Comparison of ENCODE assay signal across 8 cellular contexts in the genomic region with DNA sequence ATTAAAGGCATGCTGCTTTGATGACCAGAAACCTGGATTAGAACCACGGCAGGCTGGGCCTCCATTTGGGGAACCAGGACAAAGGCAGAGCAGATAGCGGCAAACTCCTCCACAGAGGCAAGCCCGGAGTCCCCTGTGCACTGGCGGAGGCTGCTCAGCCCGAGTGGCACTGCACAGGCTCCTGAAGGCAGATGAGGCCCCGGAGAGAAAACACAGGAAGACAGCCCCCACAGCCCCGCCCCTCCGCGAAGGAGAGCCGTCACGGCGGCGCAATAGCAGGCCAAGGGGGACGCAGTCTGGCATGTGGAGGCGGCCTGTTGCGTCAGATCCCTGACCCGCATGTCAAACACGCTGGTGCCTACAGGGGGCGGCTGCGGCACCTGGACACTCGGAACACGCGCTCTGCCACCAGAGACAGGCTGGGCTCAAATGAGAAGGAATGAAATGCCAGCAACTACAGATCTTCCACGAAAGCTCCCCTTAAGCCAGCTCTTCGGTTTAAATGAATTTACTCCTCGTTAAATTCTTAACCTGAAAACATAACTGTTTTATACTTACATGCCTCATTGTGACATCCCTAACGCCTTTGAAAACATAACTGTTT.
A peak's percentile ranks its signal among the peaks of the same experiment; 100 is the strongest.
DNase-seq lines count a peak whose midpoint lies in the region; TF ChIP-seq lines count a peak whose summit lies in the region.

No MANE protein-coding gene starts in this region.

- POLR2A ChIA-PET in Caco-2 (lab: Charles Lee) = no interaction called here

- no peaks in the 10 kb centered on the region for H3K9me3 Mint-ChIP-seq in Caco-2 (ENCODE audit: unreplicated experiment)

- DNase-seq in Caco-2 (peak in 1 of 2 experiments; percentile 56), HUDEP-2 (lab: John Stamatoyannopoulos, UW; ENCODE audit: unreplicated experiment in 76 of 76) (peak in 57 of 76 experiments; percentile 6 to 92 (median 60)), cardiac fibroblast (ENCODE audit: low read depth in 2 of 2) (peak; percentile 90 to 96), inferior parietal cortex (ENCODE audit: extremely low spot score) (peak; percentile 51), NCI-H748 (lab: John Stamatoyannopoulos, UW; ENCODE audit: unreplicated experiment) (no peak), NCI-H446 treated with DMSO at 0.1 percent for 48 hours (lab: John Stamatoyannopoulos, UW) (no peak)
- DNase-seq in activated CD4-positive, CD25-positive, alpha-beta regulatory T cell treated with anti-CD3 and anti-CD28 coated beads, Interleukin-2, amount 50 U/mL, for 16 hours (ENCODE audit: low read depth, low spot score) = peak; percentile 30
- peak; percentile 38 to 76 (median 62) for DNase-seq in stimulated activated CD4-positive, alpha-beta T cell treated with anti-CD3 and anti-CD28 coated beads, Interleukin-12 subunit alpha, Interleukin-12 subunit beta, amount 100 ng/mL, for 48 hours (ENCODE audit: low read depth in 2 of 3, low spot score in 1 of 3)

- BruUV-seq in Caco-2 (replicated peaks; lab: Mats Ljungman, UMichigan) = no TSS peak

- no peaks in the 10 kb centered on the region for H3K27me3 ChIP-seq in Caco-2 (replicated peaks; ENCODE audit: control insufficient read depth, insufficient read depth, low read length)

- H3K9me3 ChIP-seq in Caco-2 = no peaks in the 10 kb centered on the region

- H3K4me1 ChIP-seq in Caco-2 = no peaks in the 10 kb centered on the region

- peaks cover 28% of the 10 kb centered on the region for H3K36me3 Mint-ChIP-seq in Caco-2 (ENCODE audit: insufficient read depth, unreplicated experiment)

- no peaks in the 10 kb centered on the region for H3K36me3 ChIP-seq in Caco-2 (ENCODE audit: control insufficient read depth, insufficient read depth, low read length)

- no peaks in the 10 kb centered on the region for H3K27me3 Mint-ChIP-seq in Caco-2 (ENCODE audit: insufficient read depth, unreplicated experiment)

- no peaks in the 10 kb centered on the region for H3K4me1 Mint-ChIP-seq in Caco-2 (ENCODE audit: low read depth, unreplicated experiment)

- H3K4me3 ChIP-seq in Caco-2 (ENCODE audit: low read depth, low read length) (no peak overlapping the region), cardiac fibroblast (replicated peaks in 1 of 2; ENCODE audit: low read depth in 2 of 2, low read length in 2 of 2) (no peak overlapping the region)

- CTCF ChIA-PET in Caco-2 (lab: Charles Lee) = no interaction called here

- TF ChIP-seq CTCF in Caco-2 (IDR thresholded peaks at IDR 0.05; ENCODE audit: insufficient read depth in 1 of 2, low read depth in 1 of 2, low read length in 1 of 2, severe bottlenecking in 1 of 2, unreplicated experiment in 1 of 2) (peak; percentile 32 to 36), cardiac fibroblast (IDR thresholded peaks at IDR 0.05; ENCODE audit: low read depth, low read length) (peak; percentile 82)

- no peak overlapping the region for H3K27ac Mint-ChIP-seq in Caco-2 (ENCODE audit: unreplicated experiment)

- intact Hi-C loops in Caco-2 (cut with micrococcal nuclease; ENCODE audit: unreplicated experiment) = no loop called here

- no peak overlapping the region for H3K4me3 Mint-ChIP-seq in Caco-2 (ENCODE audit: unreplicated experiment)

Comparison
In these comparisons a context has a peak if more than half of its experiments do, and no peak if none do; other contexts are left out.
1. DNase-seq: peak in HUDEP-2 (57 of 76), activated CD4-positive, CD25-positive, alpha-beta regulatory T cell treated with anti-CD3 and anti-CD28 coated beads, Interleukin-2, amount 50 U/mL, for 16 hours (single experiment), cardiac fibroblast (2 of 2), inferior parietal cortex (single experiment) and stimulated activated CD4-positive, alpha-beta T cell treated with anti-CD3 and anti-CD28 coated beads, Interleukin-12 subunit alpha, Interleukin-12 subunit beta, amount 100 ng/mL, for 48 hours (3 of 3); none in NCI-H748 (single experiment) and NCI-H446 treated with DMSO at 0.1 percent for 48 hours (single experiment).